1 cellular context compared by ENCODE assay signal in the genomic region with DNA sequence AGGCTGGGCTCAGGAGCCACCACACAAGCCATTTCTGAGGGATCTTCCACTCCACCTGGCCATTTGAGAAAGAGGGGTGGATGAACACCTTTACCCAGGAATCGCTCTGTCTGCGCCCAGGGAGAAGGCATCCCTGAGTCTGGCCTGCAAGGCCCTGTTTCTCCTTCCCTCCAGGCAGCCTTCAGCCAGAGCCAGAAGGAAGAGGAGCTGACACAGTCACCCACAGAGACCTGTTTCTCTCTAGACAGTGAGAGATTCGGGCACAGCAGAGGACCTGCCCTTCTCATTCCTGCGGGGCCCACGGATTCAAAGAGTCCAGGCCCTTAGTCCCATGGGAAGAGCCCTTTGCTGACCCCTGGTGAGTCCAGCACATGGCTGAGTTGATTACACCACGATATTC.
TF ChIP-seq lines count a peak whose summit lies in the region.

No MANE protein-coding gene starts in this region.

TF ChIP-seq in IMR-90, 13 proteins besides CTCF, POLR2A, EP300 and RAD21:
- TF ChIP-seq MXI1 (IDR thresholded peaks at IDR 0.05; ENCODE audit: borderline replicate concordance, low read depth, low read length) (no peak), BHLHE40 (IDR thresholded peaks at IDR 0.05; ENCODE audit: low read depth, low read length) (no peak), RFX5 (IDR thresholded peaks at IDR 0.05; ENCODE audit: low read depth, low read length) (no peak), MAFK (IDR thresholded peaks at IDR 0.05; ENCODE audit: low read depth, low read length) (no peak), CHD1 (IDR thresholded peaks at IDR 0.05; ENCODE audit: low read depth, low read length) (no peak), SMC3 (IDR thresholded peaks at IDR 0.05; ENCODE audit: low read depth, low read length) (no peak), FOS (IDR thresholded peaks at IDR 0.05; ENCODE audit: low read depth, low read length) (no peak), NFE2L2 (IDR thresholded peaks at IDR 0.05; ENCODE audit: low read depth, low read length) (no peak), RCOR1 (IDR thresholded peaks at IDR 0.05; ENCODE audit: insufficient replicate concordance, low read length) (no peak)
- TF ChIP-seq, protein P1, sequence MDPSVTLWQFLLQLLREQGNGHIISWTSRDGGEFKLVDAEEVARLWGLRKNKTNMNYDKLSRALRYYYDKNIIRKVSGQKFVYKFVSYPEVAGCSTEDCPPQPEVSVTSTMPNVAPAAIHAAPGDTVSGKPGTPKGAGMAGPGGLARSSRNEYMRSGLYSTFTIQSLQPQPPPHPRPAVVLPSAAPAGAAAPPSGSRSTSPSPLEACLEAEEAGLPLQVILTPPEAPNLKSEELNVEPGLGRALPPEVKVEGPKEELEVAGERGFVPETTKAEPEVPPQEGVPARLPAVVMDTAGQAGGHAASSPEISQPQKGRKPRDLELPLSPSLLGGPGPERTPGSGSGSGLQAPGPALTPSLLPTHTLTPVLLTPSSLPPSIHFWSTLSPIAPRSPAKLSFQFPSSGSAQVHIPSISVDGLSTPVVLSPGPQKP (IDR thresholded peaks at IDR 0.05; ENCODE audit: borderline replicate concordance, low read depth, low read length) = no peak
